ENCODE assay signal across 17 cellular contexts in the genomic region with DNA sequence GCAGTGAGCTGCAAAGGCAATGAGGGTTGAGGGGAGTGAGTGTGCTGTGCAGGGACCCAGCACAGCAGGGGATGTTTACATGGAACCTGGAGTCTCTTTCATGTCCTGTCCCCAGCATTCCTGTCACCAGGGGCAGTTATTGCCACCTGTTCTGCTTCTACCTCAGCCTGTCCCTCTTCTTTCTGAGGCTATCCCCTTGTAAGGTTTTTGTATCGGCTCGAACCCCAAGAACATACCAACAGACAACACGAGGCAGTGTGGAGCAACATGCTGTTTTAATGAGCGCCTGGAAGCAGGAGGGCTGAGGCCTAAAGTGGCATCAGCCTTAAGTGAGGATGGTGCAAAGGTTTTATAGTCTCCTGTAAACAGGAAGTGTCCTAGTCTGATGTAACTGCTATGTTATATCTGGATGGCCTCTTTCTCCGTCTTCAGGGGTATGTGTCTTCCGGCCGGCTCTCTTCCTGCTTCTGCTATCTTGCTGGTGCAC. TPM values are rescaled to one million over a fixed set of nuclear protein-coding genes. Genes with fewer than 3 reads are reported as not detected.
DNase-seq lines count a peak whose midpoint lies in the region; ATAC-seq and TF ChIP-seq lines count a peak whose summit lies in the region.
"Had no signal": no experiment of that assay in that cellular context is flagged by ENCODE, and none has a peak within 500 bp of the region (broad histone marks: within the 10 kb centered on the region; RNA-seq: fewer than 3 reads in every experiment).

No MANE protein-coding gene starts in this region.

- peaks cover 2% of the 10 kb centered on the region; the same call in 1 of the 2 replicates for H3K27me3 Mint-ChIP-seq in WTC11 (ENCODE audit: low read depth)

- DNase-seq in CMK (ENCODE audit: low read depth) (peak; percentile 7), COLO668 (lab: John Stamatoyannopoulos, UW; ENCODE audit: unreplicated experiment) (peak; percentile 6), NOMO-1 treated with DMSO at 0.1 percent for 48 hours (lab: John Stamatoyannopoulos, UW; ENCODE audit: unreplicated experiment) (peak; percentile 80), WTC11 (ENCODE audit: low spot score) (no peak), GF-D8 (lab: John Stamatoyannopoulos, UW) (no peak), DMS 273 (lab: John Stamatoyannopoulos, UW; ENCODE audit: unreplicated experiment) (no peak)
- DNase-seq: DMS79 treated with DMSO at 0.1 percent for 48 hours, GDM1, HCEC 1CT, NCI-H1048, NCI-H187, NCI-H82, T1000 had no signal

- no peak overlapping the region for H3K27ac Mint-ChIP-seq in WTC11

- CTCF ChIA-PET in WTC11 (lab: Charles Lee): no interaction called here

- ATAC-seq in WTC11 (0 out of 2 replicates have a peak, but pooled peaks have one; percentile 36), HG03378 (IDR thresholded peaks at IDR 0.05; ENCODE audit: unreplicated experiment) (no peak)

- peaks cover 6% of the 10 kb centered on the region; the same call in 1 of the 2 replicates for H3K36me3 Mint-ChIP-seq in WTC11

- H3K9me3 Mint-ChIP-seq in WTC11: peaks cover 20% of the 10 kb centered on the region

- H3K4me1 Mint-ChIP-seq in WTC11: no peaks in the 10 kb centered on the region

- POLR2A ChIA-PET in WTC11 (lab: Charles Lee): no interaction called here

- no peak overlapping the region for H3K4me3 Mint-ChIP-seq in WTC11

- TF ChIP-seq CTCF in WTC11 (IDR thresholded peaks at IDR 0.05): no peak

TF ChIP-seq in WTC11, 78 proteins besides CTCF, POLR2A, EP300 and RAD21:
- TF ChIP-seq GABPB1 (CRISPR knock-in tag; IDR thresholded peaks at IDR 0.05) (peak; percentile 91), TCF7 (CRISPR knock-in tag; IDR thresholded peaks at IDR 0.05; ENCODE audit: low read depth) (no peak)

RNA-seq across cellular contexts. Expression of a gene that starts 3.9 kb away (rescaled TPM):
- not detected in 3 replicates for total RNA-seq in WTC11 (2021)
- total RNA-seq: LHCN-M2, NCI-H460, SK-MEL-5 had no signal

RNA-seq across cellular contexts. Expression of a gene that starts 25.0 kb away (rescaled TPM):
- total RNA-seq in WTC11 (2021): not detected in 3 replicates
- total RNA-seq: LHCN-M2, NCI-H460, SK-MEL-5 had no signal

RNA-seq across cellular contexts. Expression of a gene that starts 31.8 kb away (rescaled TPM):
- total RNA-seq in WTC11 (2021): not detected in 3 replicates
- total RNA-seq: LHCN-M2, NCI-H460 had no signal

Comparison
In these comparisons a context has a peak if more than half of its experiments do, and no peak if none do; other contexts are left out.
1. DNase-seq: peak in CMK (single experiment), COLO668 (single experiment) and NOMO-1 treated with DMSO at 0.1 percent for 48 hours (single experiment); none in WTC11 (single experiment), GF-D8 (single experiment) and DMS 273 (single experiment).